Comparison of ENCODE assay signal across 1 cellular context in the genomic region with DNA sequence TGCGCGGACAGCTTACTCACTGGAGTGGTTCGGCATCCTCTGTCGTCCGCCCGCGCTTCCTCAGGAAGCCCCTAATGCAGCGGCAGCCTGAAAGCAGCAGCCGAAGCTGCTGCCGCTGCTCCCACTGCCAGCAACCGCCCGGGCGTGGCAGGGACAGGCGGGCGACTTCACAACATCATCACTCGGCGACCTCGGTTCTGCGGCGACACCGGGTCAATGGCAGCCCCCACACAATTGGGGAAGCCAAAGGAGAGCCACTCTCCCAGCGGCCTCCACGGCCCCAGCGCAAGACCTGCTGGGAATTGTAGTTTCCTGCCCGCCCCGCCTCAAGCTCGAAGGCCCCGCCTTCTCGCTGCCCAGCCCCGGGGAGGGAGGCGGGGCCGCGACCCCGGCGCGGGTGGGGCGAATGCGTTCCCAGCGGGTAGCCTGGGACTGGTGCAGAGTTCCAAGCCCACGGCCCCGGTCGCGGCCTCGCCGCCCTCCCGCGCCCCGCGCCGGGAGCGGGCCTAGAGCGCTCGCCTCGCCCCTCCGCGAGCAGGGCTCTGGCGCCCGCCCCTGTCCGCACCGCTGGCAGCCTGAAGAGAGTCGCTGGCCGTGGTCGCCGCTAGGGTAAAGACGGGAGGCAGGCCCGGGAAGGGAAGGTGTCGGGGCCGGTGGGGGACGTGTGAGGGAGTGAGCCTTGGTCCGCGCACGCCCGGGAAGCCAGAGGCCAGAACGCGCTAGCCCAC.
A peak's percentile ranks its signal among the peaks of the same experiment; 100 is the strongest.
TF ChIP-seq lines count a peak whose summit lies in the region.

A gene with protein sequence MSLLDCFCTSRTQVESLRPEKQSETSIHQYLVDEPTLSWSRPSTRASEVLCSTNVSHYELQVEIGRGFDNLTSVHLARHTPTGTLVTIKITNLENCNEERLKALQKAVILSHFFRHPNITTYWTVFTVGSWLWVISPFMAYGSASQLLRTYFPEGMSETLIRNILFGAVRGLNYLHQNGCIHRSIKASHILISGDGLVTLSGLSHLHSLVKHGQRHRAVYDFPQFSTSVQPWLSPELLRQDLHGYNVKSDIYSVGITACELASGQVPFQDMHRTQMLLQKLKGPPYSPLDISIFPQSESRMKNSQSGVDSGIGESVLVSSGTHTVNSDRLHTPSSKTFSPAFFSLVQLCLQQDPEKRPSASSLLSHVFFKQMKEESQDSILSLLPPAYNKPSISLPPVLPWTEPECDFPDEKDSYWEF (plus strand): TSS at position 411 of the 728 bp plus-strand sequence. CDS start 3,101 bp downstream, outside the sequence.
A gene with protein sequence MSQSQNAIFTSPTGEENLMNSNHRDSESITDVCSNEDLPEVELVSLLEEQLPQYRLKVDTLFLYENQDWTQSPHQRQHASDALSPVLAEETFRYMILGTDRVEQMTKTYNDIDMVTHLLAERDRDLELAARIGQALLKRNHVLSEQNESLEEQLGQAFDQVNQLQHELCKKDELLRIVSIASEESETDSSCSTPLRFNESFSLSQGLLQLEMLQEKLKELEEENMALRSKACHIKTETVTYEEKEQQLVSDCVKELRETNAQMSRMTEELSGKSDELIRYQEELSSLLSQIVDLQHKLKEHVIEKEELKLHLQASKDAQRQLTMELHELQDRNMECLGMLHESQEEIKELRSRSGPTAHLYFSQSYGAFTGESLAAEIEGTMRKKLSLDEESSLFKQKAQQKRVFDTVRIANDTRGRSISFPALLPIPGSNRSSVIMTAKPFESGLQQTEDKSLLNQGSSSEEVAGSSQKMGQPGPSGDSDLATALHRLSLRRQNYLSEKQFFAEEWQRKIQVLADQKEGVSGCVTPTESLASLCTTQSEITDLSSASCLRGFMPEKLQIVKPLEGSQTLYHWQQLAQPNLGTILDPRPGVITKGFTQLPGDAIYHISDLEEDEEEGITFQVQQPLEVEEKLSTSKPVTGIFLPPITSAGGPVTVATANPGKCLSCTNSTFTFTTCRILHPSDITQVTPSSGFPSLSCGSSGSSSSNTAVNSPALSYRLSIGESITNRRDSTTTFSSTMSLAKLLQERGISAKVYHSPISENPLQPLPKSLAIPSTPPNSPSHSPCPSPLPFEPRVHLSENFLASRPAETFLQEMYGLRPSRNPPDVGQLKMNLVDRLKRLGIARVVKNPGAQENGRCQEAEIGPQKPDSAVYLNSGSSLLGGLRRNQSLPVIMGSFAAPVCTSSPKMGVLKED (minus strand): TSS at position 129 of the 728 bp plus-strand sequence. CDS start 30,951 bp downstream, outside the sequence.

TF ChIP-seq in HepG2, 621 proteins besides CTCF, POLR2A, EP300 and RAD21 (continued from another document and continues in another):
- TF ChIP-seq, protein P1, sequence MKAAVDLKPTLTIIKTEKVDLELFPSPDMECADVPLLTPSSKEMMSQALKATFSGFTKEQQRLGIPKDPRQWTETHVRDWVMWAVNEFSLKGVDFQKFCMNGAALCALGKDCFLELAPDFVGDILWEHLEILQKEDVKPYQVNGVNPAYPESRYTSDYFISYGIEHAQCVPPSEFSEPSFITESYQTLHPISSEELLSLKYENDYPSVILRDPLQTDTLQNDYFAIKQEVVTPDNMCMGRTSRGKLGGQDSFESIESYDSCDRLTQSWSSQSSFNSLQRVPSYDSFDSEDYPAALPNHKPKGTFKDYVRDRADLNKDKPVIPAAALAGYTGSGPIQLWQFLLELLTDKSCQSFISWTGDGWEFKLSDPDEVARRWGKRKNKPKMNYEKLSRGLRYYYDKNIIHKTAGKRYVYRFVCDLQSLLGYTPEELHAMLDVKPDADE (CRISPR knock-in tag; IDR thresholded peaks at IDR 0.05): no peak
- TF ChIP-seq ZNF44 (CRISPR knock-in tag; IDR thresholded peaks at IDR 0.05): 0 out of 2 replicates have a peak, but pooled peaks have one; percentile 20
- TF ChIP-seq RFXAP (CRISPR knock-in tag; IDR thresholded peaks at IDR 0.05; ENCODE audit: borderline replicate concordance): peak; percentile 57; the same call in 1 of the 2 replicates
- TF ChIP-seq NFYC (CRISPR knock-in tag; IDR thresholded peaks at IDR 0.05): peak; percentile 56
- TF ChIP-seq, protein P2, sequence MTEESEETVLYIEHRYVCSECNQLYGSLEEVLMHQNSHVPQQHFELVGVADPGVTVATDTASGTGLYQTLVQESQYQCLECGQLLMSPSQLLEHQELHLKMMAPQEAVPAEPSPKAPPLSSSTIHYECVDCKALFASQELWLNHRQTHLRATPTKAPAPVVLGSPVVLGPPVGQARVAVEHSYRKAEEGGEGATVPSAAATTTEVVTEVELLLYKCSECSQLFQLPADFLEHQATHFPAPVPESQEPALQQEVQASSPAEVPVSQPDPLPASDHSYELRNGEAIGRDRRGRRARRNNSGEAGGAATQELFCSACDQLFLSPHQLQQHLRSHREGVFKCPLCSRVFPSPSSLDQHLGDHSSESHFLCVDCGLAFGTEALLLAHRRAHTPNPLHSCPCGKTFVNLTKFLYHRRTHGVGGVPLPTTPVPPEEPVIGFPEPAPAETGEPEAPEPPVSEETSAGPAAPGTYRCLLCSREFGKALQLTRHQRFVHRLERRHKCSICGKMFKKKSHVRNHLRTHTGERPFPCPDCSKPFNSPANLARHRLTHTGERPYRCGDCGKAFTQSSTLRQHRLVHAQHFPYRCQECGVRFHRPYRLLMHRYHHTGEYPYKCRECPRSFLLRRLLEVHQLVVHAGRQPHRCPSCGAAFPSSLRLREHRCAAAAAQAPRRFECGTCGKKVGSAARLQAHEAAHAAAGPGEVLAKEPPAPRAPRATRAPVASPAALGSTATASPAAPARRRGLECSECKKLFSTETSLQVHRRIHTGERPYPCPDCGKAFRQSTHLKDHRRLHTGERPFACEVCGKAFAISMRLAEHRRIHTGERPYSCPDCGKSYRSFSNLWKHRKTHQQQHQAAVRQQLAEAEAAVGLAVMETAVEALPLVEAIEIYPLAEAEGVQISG (CRISPR knock-in tag; IDR thresholded peaks at IDR 0.05): peak; percentile 95
- TF ChIP-seq, protein P3, sequence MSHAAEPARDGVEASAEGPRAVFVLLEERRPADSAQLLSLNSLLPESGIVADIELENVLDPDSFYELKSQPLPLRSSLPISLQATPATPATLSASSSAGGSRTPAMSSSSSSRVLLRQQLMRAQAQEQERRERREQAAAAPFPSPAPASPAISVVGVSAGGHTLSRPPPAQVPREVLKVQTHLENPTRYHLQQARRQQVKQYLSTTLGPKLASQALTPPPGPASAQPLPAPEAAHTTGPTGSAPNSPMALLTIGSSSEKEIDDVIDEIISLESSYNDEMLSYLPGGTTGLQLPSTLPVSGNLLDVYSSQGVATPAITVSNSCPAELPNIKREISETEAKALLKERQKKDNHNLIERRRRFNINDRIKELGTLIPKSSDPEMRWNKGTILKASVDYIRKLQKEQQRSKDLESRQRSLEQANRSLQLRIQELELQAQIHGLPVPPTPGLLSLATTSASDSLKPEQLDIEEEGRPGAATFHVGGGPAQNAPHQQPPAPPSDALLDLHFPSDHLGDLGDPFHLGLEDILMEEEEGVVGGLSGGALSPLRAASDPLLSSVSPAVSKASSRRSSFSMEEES (CRISPR knock-in tag; IDR thresholded peaks at IDR 0.05): peak; percentile 73
- no peak for TF ChIP-seq ZBTB8A (CRISPR knock-in tag; IDR thresholded peaks at IDR 0.05; ENCODE audit: borderline replicate concordance, low read depth)
- no peak for TF ChIP-seq HNRNPK (IDR thresholded peaks at IDR 0.05; ENCODE audit: low read depth, low read length, poor library complexity, severe bottlenecking)
- peak; percentile 82 for TF ChIP-seq TOPORS (CRISPR knock-in tag; IDR thresholded peaks at IDR 0.05)
- TF ChIP-seq, protein P4, sequence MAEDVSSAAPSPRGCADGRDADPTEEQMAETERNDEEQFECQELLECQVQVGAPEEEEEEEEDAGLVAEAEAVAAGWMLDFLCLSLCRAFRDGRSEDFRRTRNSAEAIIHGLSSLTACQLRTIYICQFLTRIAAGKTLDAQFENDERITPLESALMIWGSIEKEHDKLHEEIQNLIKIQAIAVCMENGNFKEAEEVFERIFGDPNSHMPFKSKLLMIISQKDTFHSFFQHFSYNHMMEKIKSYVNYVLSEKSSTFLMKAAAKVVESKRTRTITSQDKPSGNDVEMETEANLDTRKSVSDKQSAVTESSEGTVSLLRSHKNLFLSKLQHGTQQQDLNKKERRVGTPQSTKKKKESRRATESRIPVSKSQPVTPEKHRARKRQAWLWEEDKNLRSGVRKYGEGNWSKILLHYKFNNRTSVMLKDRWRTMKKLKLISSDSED (CRISPR knock-in tag; IDR thresholded peaks at IDR 0.05): no peak
- TF ChIP-seq, protein P5, sequence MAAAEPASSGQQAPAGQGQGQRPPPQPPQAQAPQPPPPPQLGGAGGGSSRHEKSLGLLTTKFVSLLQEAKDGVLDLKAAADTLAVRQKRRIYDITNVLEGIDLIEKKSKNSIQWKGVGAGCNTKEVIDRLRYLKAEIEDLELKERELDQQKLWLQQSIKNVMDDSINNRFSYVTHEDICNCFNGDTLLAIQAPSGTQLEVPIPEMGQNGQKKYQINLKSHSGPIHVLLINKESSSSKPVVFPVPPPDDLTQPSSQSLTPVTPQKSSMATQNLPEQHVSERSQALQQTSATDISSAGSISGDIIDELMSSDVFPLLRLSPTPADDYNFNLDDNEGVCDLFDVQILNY (CRISPR knock-in tag; conservative IDR thresholded peaks at IDR 0.05): peak; percentile 26; the same call in 1 of the 2 replicates
- peak; percentile 85; the same call in 1 of the 2 replicates for TF ChIP-seq ZNF333 (CRISPR knock-in tag; IDR thresholded peaks at IDR 0.05; ENCODE audit: borderline replicate concordance)
- peak; percentile 80 for TF ChIP-seq HNRNPLL (IDR thresholded peaks at IDR 0.05; ENCODE audit: low read depth, low read length, poor library complexity, severe bottlenecking)
- TF ChIP-seq, protein P6, sequence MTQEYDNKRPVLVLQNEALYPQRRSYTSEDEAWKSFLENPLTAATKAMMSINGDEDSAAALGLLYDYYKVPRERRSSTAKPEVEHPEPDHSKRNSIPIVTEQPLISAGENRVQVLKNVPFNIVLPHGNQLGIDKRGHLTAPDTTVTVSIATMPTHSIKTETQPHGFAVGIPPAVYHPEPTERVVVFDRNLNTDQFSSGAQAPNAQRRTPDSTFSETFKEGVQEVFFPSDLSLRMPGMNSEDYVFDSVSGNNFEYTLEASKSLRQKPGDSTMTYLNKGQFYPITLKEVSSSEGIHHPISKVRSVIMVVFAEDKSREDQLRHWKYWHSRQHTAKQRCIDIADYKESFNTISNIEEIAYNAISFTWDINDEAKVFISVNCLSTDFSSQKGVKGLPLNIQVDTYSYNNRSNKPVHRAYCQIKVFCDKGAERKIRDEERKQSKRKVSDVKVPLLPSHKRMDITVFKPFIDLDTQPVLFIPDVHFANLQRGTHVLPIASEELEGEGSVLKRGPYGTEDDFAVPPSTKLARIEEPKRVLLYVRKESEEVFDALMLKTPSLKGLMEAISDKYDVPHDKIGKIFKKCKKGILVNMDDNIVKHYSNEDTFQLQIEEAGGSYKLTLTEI (CRISPR knock-in tag; conservative IDR thresholded peaks at IDR 0.05): no peak
- TF ChIP-seq, protein P7, sequence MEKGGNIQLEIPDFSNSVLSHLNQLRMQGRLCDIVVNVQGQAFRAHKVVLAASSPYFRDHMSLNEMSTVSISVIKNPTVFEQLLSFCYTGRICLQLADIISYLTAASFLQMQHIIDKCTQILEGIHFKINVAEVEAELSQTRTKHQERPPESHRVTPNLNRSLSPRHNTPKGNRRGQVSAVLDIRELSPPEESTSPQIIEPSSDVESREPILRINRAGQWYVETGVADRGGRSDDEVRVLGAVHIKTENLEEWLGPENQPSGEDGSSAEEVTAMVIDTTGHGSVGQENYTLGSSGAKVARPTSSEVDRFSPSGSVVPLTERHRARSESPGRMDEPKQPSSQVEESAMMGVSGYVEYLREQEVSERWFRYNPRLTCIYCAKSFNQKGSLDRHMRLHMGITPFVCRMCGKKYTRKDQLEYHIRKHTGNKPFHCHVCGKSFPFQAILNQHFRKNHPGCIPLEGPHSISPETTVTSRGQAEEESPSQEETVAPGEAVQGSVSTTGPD (CRISPR knock-in tag; IDR thresholded peaks at IDR 0.05): no peak
- TF ChIP-seq, protein P8, sequence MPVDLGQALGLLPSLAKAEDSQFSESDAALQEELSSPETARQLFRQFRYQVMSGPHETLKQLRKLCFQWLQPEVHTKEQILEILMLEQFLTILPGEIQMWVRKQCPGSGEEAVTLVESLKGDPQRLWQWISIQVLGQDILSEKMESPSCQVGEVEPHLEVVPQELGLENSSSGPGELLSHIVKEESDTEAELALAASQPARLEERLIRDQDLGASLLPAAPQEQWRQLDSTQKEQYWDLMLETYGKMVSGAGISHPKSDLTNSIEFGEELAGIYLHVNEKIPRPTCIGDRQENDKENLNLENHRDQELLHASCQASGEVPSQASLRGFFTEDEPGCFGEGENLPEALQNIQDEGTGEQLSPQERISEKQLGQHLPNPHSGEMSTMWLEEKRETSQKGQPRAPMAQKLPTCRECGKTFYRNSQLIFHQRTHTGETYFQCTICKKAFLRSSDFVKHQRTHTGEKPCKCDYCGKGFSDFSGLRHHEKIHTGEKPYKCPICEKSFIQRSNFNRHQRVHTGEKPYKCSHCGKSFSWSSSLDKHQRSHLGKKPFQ (CRISPR knock-in tag; IDR thresholded peaks at IDR 0.05; ENCODE audit: insufficient replicate concordance): no peak
